ENCODE assay signal across 8 cellular contexts in genomic region chr6:71289802-71290175, GRCh38. TPM values are rescaled to one million over a fixed set of nuclear protein-coding genes. Genes with fewer than 3 reads are reported as not detected.
DNase-seq lines count a peak whose midpoint lies in the region; ATAC-seq, FAIRE-seq and TF ChIP-seq lines count a peak whose summit lies in the region.

No MANE protein-coding gene starts in this region.

- FAIRE-seq in bronchial epithelial cell (lab: Jason Lieb, UNC), result no peak

- no peaks in the 10 kb centered on the region for H3K9me3 ChIP-seq in A673 (ENCODE audit: low read depth, low read length, poor library complexity, severe bottlenecking)
- H3K9me3 ChIP-seq in mucosa of stomach (ENCODE audit: control insufficient read depth, low read length), result no peaks in the 10 kb centered on the region

- H3K36me3 ChIP-seq in A673 (ENCODE audit: insufficient read depth, low read length, poor library complexity, severe bottlenecking), result no peaks in the 10 kb centered on the region
- H3K36me3 ChIP-seq in bronchial epithelial cell (ENCODE audit: control insufficient read depth, insufficient read depth, low read length), result no peaks in the 10 kb centered on the region
- no peaks in the 10 kb centered on the region for H3K36me3 ChIP-seq in mucosa of stomach (ENCODE audit: control insufficient read depth, insufficient read depth, low read length)

- POLR2A ChIA-PET in A673 (lab: Charles Lee; ENCODE audit: low non-redundant PET), result no interaction called here

- DNase-seq in A673 (ENCODE audit: low spot score) (no peak), HL-60 (ENCODE audit: low read depth in 1 of 2, low spot score in 1 of 2) (no peak), bronchial epithelial cell (ENCODE audit: low read depth) (no peak), KBM-7 (no peak), NCI-H524 (lab: John Stamatoyannopoulos, UW) (no peak)

- no peak for ATAC-seq in HG02973 (IDR thresholded peaks at IDR 0.05; ENCODE audit: unreplicated experiment)
- no peak for ATAC-seq in HG03139 (IDR thresholded peaks at IDR 0.05; ENCODE audit: unreplicated experiment)

- H3K27ac ChIP-seq in A673 (ENCODE audit: low read depth, low read length, poor library complexity, severe bottlenecking), result no peak overlapping the region
- no peak overlapping the region; the same call in 1 of the 2 replicates for H3K27ac ChIP-seq in HL-60 (replicated peaks)

- peak overlapping the region; percentile 58 for H3K9ac ChIP-seq in mucosa of stomach (ENCODE audit: low read length)

- H3K27me3 ChIP-seq in A673 (replicated peaks; ENCODE audit: insufficient read depth, low read depth, low read length, poor library complexity) (no peaks in the 10 kb centered on the region), HL-60 (ENCODE audit: insufficient read depth, poor library complexity, severe bottlenecking) (no peaks in the 10 kb centered on the region), bronchial epithelial cell (ENCODE audit: control insufficient read depth, insufficient read depth, low read length) (no peaks in the 10 kb centered on the region), mucosa of stomach (ENCODE audit: control insufficient read depth, insufficient read depth, low read length) (no peaks in the 10 kb centered on the region)

- peaks cover 7% of the 10 kb centered on the region for H3K4me1 ChIP-seq in A673 (ENCODE audit: insufficient read depth, low read length, poor library complexity, severe bottlenecking)
- no peaks in the 10 kb centered on the region for H3K4me1 ChIP-seq in mucosa of stomach (ENCODE audit: control insufficient read depth, insufficient read depth, low read length)

- H3K4me3 ChIP-seq in A673 (ENCODE audit: low read depth, low read length, poor library complexity, severe bottlenecking) (peak overlapping the region; percentile 75), HL-60 (replicated peaks; ENCODE audit: insufficient read depth, low read length) (peak overlapping the region; percentile 61), bronchial epithelial cell (ENCODE audit: low read depth, low read length) (peak overlapping the region; percentile 69), mucosa of stomach (ENCODE audit: low read length) (no peak overlapping the region)

- in situ Hi-C loops in KBM-7 (cut with MboI; ENCODE audit: low pct_unique_long_range_greater_than_20kb, low sequenced_read_pairs), result no loop called here

- no TSS peak for BruUV-seq in A673 (replicated peaks; lab: Mats Ljungman, UMichigan)

- CTCF ChIA-PET in A673 (lab: Charles Lee), result no interaction called here

- TF ChIP-seq CTCF in A673 (conservative IDR thresholded peaks at IDR 0.05; ENCODE audit: low read depth, low read length), result no peak
- TF ChIP-seq CTCF in HL-60 (IDR thresholded peaks at IDR 0.05; ENCODE audit: insufficient read depth, low read length), result no peak
- no peak for TF ChIP-seq CTCF in bronchial epithelial cell (IDR thresholded peaks at IDR 0.05; ENCODE audit: insufficient read depth, low read length, severe bottlenecking)

- intact Hi-C loops in A673 (cut with micrococcal nuclease; ENCODE audit: unreplicated experiment), result no loop called here

RNA-seq across cellular contexts. Expression of gene OGFRL1, which starts 1.2 kb away (rescaled TPM):
- total RNA-seq in A673 (2021) (8.0 and 9.3 TPM in 2 replicates), bronchial epithelial cell (10.0 and 20.4 TPM in 2 replicates)
